Comparison of ENCODE assay signal across 27 cellular contexts in the genomic region with DNA sequence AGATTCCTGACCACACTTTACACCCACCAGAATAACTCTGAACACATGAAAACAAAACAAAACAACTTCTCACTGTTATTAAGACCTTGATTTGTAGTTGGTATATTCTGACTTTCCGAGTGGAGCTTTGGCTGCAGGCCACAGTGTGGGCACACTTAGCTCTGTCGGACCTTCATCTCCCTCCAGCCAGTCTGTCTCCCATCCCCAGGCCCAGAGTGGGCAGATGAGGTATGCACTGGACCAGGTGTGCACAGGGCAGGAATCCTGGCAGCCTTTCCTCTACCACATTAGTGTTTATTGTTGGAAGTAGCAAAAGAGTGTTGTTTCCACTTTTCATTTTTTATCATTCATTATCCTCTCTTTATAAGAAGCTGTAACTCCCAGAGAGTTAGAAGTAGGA.
"Had no signal": no experiment of that assay in that cellular context is flagged by ENCODE, and none has a peak within 500 bp of the region (broad histone marks: within the 10 kb centered on the region; RNA-seq: fewer than 3 reads in every experiment).

No MANE protein-coding gene starts in this region.

- H3K36me3 ChIP-seq: stomach, suprapubic skin, thoracic aorta, tibial artery, tibial nerve, transverse colon, upper lobe of left lung, upper lobe of right lung, uterus, vagina had no signal

- H3K4me1 Mint-ChIP-seq: stimulated activated effector memory CD8-positive, alpha-beta T cell treated with anti-CD3 and anti-CD28 coated beads, Interleukin-12 subunit alpha, Interleukin-12 subunit beta, amount 100 ng/mL, for 72 hours; stimulated activated memory B cell treated with anti-CD40 and anti-IgM and Interleukin-4, amounts not matched to agents 10 μg/mL and 1 μg/mL and 100 μg/mL, for 72 hours; stimulated activated naive B cell treated with anti-CD40 and anti-IgM and Interleukin-4, amounts not matched to agents 10 μg/mL and 1 μg/mL and 100 μg/mL, for 72 hours; stimulated activated naive CD8-positive, alpha-beta T cell treated with anti-CD3 and anti-CD28 coated beads, Interleukin-15, amount 100 ng/mL, for 72 hours had no signal

- ATAC-seq: stimulated activated effector memory CD8-positive, alpha-beta T cell treated with anti-CD3 and anti-CD28 coated beads, Interleukin-12 subunit alpha, Interleukin-12 subunit beta, amount 100 ng/mL, for 72 hours; stimulated activated memory B cell treated with anti-CD40 and anti-IgM and Interleukin-4, amounts not matched to agents 10 μg/mL and 1 μg/mL and 100 μg/mL, for 72 hours; stimulated activated naive B cell treated with anti-CD40 and anti-IgM and Interleukin-4, amounts not matched to agents 10 μg/mL and 1 μg/mL and 100 μg/mL, for 72 hours; stimulated activated naive CD8-positive, alpha-beta T cell treated with anti-CD3 and anti-CD28 coated beads, Interleukin-15, amount 100 ng/mL, for 72 hours; stimulated activated naive CD8-positive, alpha-beta T cell treated with anti-CD3 and anti-CD28 coated beads, Interleukin-15, Interleukin-2, amounts not matched to agents 100 U/mL and 50 U/mL, for 24 hours; upper lobe of right lung had no signal

- H3K9me3 ChIP-seq: suprapubic skin, testis, uterus, vagina had no signal

- DNase-seq: stimulated activated CD4-positive, alpha-beta T cell treated with anti-CD3 and anti-CD28 coated beads, Interleukin-2, amount 100 ng/mL, for 48 hours; stimulated activated CD4-positive, alpha-beta T cell treated with anti-CD3 and anti-CD28 coated beads, Interleukin-4, amount 100 ng/mL, for 1 hour; stimulated activated CD4-positive, alpha-beta T cell treated with anti-CD3 and anti-CD28 coated beads, Interleukin-4, amount 100 ng/mL, for 24 hours; stimulated activated CD4-positive, alpha-beta T cell treated with anti-CD3 and anti-CD28 coated beads, Interleukin-4, amount 100 ng/mL, for 4 hours; stimulated activated CD8-positive, alpha-beta memory T cell treated with anti-CD3 and anti-CD28 coated beads, Interleukin-4, amount 100 ng/mL, for 48 hours; stimulated activated naive B cell treated with anti-CD40 and anti-IgM and Interleukin-4, amounts not matched to agents 10 μg/mL and 1 μg/mL and 100 μg/mL, for 72 hours; stimulated activated naive CD4-positive, alpha-beta T cell; stimulated activated naive CD4-positive, alpha-beta T cell treated with Interleukin-2 at 50 U/mL for 16 hours; stimulated activated naive CD8-positive, alpha-beta T cell treated with anti-CD3 and anti-CD28 coated beads, Interleukin-15, amount 100 ng/mL, for 72 hours; stimulated activated naive CD8-positive, alpha-beta T cell treated with anti-CD3 and anti-CD28 coated beads, Interleukin-15, Interleukin-2, amounts not matched to agents 100 U/mL and 50 U/mL, for 24 hours; stomach; substantia nigra; testis; tibial artery; transverse colon; trophoblast cell; upper lobe of left lung; upper lobe of right lung; uterus had no signal

- H3K4me1 ChIP-seq: stomach, suprapubic skin, testis, tibial artery, tibial nerve, transverse colon, upper lobe of left lung, upper lobe of right lung, uterus, vagina had no signal

- H3K27me3 ChIP-seq: stomach, suprapubic skin, testis, tibial artery, tibial nerve, transverse colon, upper lobe of left lung, upper lobe of right lung, uterus, vagina had no signal

- H3K27ac ChIP-seq: stomach, suprapubic skin, testis, thoracic aorta, tibial artery, tibial nerve, transverse colon, upper lobe of left lung, upper lobe of right lung, uterus, vagina had no signal

- H3K4me3 Mint-ChIP-seq: stimulated activated effector memory CD8-positive, alpha-beta T cell treated with anti-CD3 and anti-CD28 coated beads, Interleukin-12 subunit alpha, Interleukin-12 subunit beta, amount 100 ng/mL, for 72 hours; stimulated activated memory B cell treated with anti-CD40 and anti-IgM and Interleukin-4, amounts not matched to agents 10 μg/mL and 1 μg/mL and 100 μg/mL, for 72 hours; stimulated activated naive B cell treated with anti-CD40 and anti-IgM and Interleukin-4, amounts not matched to agents 10 μg/mL and 1 μg/mL and 100 μg/mL, for 72 hours; stimulated activated naive CD8-positive, alpha-beta T cell treated with anti-CD3 and anti-CD28 coated beads, Interleukin-15, amount 100 ng/mL, for 72 hours; stimulated activated naive CD8-positive, alpha-beta T cell treated with anti-CD3 and anti-CD28 coated beads, Interleukin-15, Interleukin-2, amounts not matched to agents 100 ng/mL and 50 ng/mL, for 24 hours; type B pancreatic cell had no signal

- H3K27ac Mint-ChIP-seq: stimulated activated effector memory CD8-positive, alpha-beta T cell treated with anti-CD3 and anti-CD28 coated beads, Interleukin-12 subunit alpha, Interleukin-12 subunit beta, amount 100 ng/mL, for 72 hours; stimulated activated memory B cell treated with anti-CD40 and anti-IgM and Interleukin-4, amounts not matched to agents 10 μg/mL and 1 μg/mL and 100 μg/mL, for 72 hours; stimulated activated naive B cell treated with anti-CD40 and anti-IgM and Interleukin-4, amounts not matched to agents 10 μg/mL and 1 μg/mL and 100 μg/mL, for 72 hours; stimulated activated naive CD8-positive, alpha-beta T cell treated with anti-CD3 and anti-CD28 coated beads, Interleukin-15, amount 100 ng/mL, for 72 hours; stimulated activated naive CD8-positive, alpha-beta T cell treated with anti-CD3 and anti-CD28 coated beads, Interleukin-15, Interleukin-2, amounts not matched to agents 100 ng/mL and 50 ng/mL, for 24 hours; type B pancreatic cell had no signal

- H3K4me3 ChIP-seq: stomach, suprapubic skin, testis, thoracic aorta, tibial artery, tibial nerve, transverse colon, upper lobe of left lung, upper lobe of right lung, uterus, vagina had no signal

- H3K27me3 Mint-ChIP-seq: stimulated activated naive B cell treated with anti-CD40 and anti-IgM and Interleukin-4, amounts not matched to agents 10 μg/mL and 1 μg/mL and 100 μg/mL, for 72 hours; stimulated activated naive CD8-positive, alpha-beta T cell treated with anti-CD3 and anti-CD28 coated beads, Interleukin-15, amount 100 ng/mL, for 72 hours; stimulated activated naive CD8-positive, alpha-beta T cell treated with anti-CD3 and anti-CD28 coated beads, Interleukin-15, Interleukin-2, amounts not matched to agents 100 ng/mL and 50 ng/mL, for 24 hours; type B pancreatic cell had no signal

- H3K36me3 Mint-ChIP-seq: stimulated activated effector memory CD8-positive, alpha-beta T cell treated with anti-CD3 and anti-CD28 coated beads, Interleukin-12 subunit alpha, Interleukin-12 subunit beta, amount 100 ng/mL, for 72 hours; stimulated activated memory B cell treated with anti-CD40 and anti-IgM and Interleukin-4, amounts not matched to agents 10 μg/mL and 1 μg/mL and 100 μg/mL, for 72 hours; type B pancreatic cell had no signal
